In the genomic region with DNA sequence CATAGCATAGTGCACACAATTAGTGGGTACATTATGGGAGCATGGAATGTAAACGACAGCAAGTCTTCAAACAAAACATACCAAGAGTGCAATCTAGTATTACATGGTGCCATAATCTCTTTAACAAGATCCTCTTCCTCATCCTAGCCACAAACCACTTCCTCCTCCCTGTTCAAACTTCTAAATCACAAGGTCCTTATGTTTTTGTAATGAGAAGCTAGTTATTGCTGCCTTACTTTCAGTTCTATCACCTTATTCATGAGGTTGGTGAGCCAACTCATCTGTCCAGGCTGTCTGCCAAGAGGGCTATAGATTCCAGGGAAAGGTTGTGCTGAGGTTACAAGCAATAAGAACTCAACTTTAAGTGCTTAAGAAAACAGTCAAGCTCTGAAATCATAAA, we compare ENCODE assay signal across 8 cellular contexts.
DNase-seq lines count a peak whose midpoint lies in the region; TF ChIP-seq lines count a peak whose summit lies in the region.

No MANE protein-coding gene starts in this region.

- no peaks in the 10 kb centered on the region; the same call in 1 of the 2 replicates for H3F3A ChIP-seq in MM.1S (ENCODE audit: insufficient read depth, low read length)

- no peaks in the 10 kb centered on the region for H3K9me3 ChIP-seq in MM.1S (replicated peaks; ENCODE audit: insufficient read depth, low read length)

- no peak overlapping the region for H3K4me3 Mint-ChIP-seq in activated CD4-positive, alpha-beta T cell treated with anti-CD3 and anti-CD28 coated beads, Interleukin-2, amount 10 ng/mL, durations not matched to agents 7 days and 5 days
- no peak overlapping the region for H3K4me3 Mint-ChIP-seq in nephron

- H3K9me2 ChIP-seq in MM.1S (replicated peaks; ENCODE audit: insufficient read depth, low read length), result no peaks in the 10 kb centered on the region

- H4K20me1 ChIP-seq in MM.1S (ENCODE audit: insufficient read depth, low read length), result no peaks in the 10 kb centered on the region

- TF ChIP-seq CTCF in MM.1S (IDR thresholded peaks at IDR 0.05; ENCODE audit: low read length) (no peak), nephron (IDR thresholded peaks at IDR 0.05; ENCODE audit: unreplicated experiment in 3 of 3) (no peak)

- in situ Hi-C loops in G401 (cut with HindIII; ENCODE audit: low sequenced_read_pairs), result no loop called here

- peaks cover 12% of the 10 kb centered on the region; the same call in 1 of the 2 replicates for H3K4me1 ChIP-seq in MM.1S (ENCODE audit: low read length)

- H3K27me3 Mint-ChIP-seq in activated CD4-positive, alpha-beta T cell treated with anti-CD3 and anti-CD28 coated beads, Interleukin-2, amount 10 ng/mL, durations not matched to agents 7 days and 5 days, result no peaks in the 10 kb centered on the region
- no peaks in the 10 kb centered on the region for H3K27me3 Mint-ChIP-seq in nephron (ENCODE audit: low read depth)

- H3K79me2 ChIP-seq in MM.1S (ENCODE audit: low read length), result no peaks in the 10 kb centered on the region

- H2AFZ ChIP-seq in MM.1S (ENCODE audit: low read length), result no peak overlapping the region

- peak overlapping the region; percentile 80 for H3K27ac Mint-ChIP-seq in activated CD4-positive, alpha-beta T cell treated with anti-CD3 and anti-CD28 coated beads, Interleukin-2, amount 10 ng/mL, durations not matched to agents 7 days and 5 days
- peak overlapping the region; percentile 34 to 88 (median 35) for H3K27ac Mint-ChIP-seq in nephron

- peaks cover 20% of the 10 kb centered on the region for H3K4me1 Mint-ChIP-seq in activated CD4-positive, alpha-beta T cell treated with anti-CD3 and anti-CD28 coated beads, Interleukin-2, amount 10 ng/mL, durations not matched to agents 7 days and 5 days
- peaks cover 54% of the 10 kb centered on the region for H3K4me1 Mint-ChIP-seq in nephron

- peaks cover 12% of the 10 kb centered on the region for H3K36me3 Mint-ChIP-seq in activated CD4-positive, alpha-beta T cell treated with anti-CD3 and anti-CD28 coated beads, Interleukin-2, amount 10 ng/mL, durations not matched to agents 7 days and 5 days (ENCODE audit: low read depth)
- H3K36me3 Mint-ChIP-seq in nephron (ENCODE audit: low read depth), result no peaks in the 10 kb centered on the region

- H3K4me3 ChIP-seq in MM.1S (ENCODE audit: low read length), result no peak overlapping the region

- POLR2A ChIA-PET in activated CD4-positive, alpha-beta T cell treated with anti-CD3 and anti-CD28 coated beads, Interleukin-2, amount 10 ng/mL, durations not matched to agents 7 days and 5 days (lab: Charles Lee), result no interaction called here

- H3K27me3 ChIP-seq in MM.1S (replicated peaks; ENCODE audit: insufficient read depth, low read length), result no peaks in the 10 kb centered on the region

- peak; percentile 62 for DNase-seq in activated CD4-positive, alpha-beta T cell treated with anti-CD3 and anti-CD28 coated beads, Interleukin-2, amount 10 ng/mL, durations not matched to agents 7 days and 5 days
- DNase-seq in activated CD4-positive, alpha-beta T cell treated with anti-CD3 and anti-CD28 coated beads for 1 hour, result no peak
- DNase-seq in MM.1S, result peak; percentile 65
- peak; percentile 94 for DNase-seq in astrocyte of the hippocampus (ENCODE audit: low read depth, low spot score)
- no peak for DNase-seq in NCI-H1417 treated with DMSO at 0.1 percent for 48 hours (lab: John Stamatoyannopoulos, UW)
- no peak for DNase-seq in G401 (ENCODE audit: low spot score)
- DNase-seq in stimulated activated CD4-positive, alpha-beta T cell treated with anti-CD3 and anti-CD28 coated beads, Interleukin-4, amount 100 ng/mL, for 24 hours, result no peak

- H3K9ac ChIP-seq in MM.1S (ENCODE audit: low read length), result no peak overlapping the region

- no peak overlapping the region for H3K4me2 ChIP-seq in MM.1S (ENCODE audit: low read depth, low read length)

- peaks cover 12% of the 10 kb centered on the region for H3K9me3 Mint-ChIP-seq in activated CD4-positive, alpha-beta T cell treated with anti-CD3 and anti-CD28 coated beads, Interleukin-2, amount 10 ng/mL, durations not matched to agents 7 days and 5 days
- H3K9me3 Mint-ChIP-seq in nephron, result no peaks in the 10 kb centered on the region

- H3K27ac ChIP-seq in MM.1S (ENCODE audit: low read length), result no peak overlapping the region

- CTCF ChIA-PET in activated CD4-positive, alpha-beta T cell treated with anti-CD3 and anti-CD28 coated beads, Interleukin-2, amount 10 ng/mL, durations not matched to agents 7 days and 5 days (lab: Charles Lee), result no interaction called here

- H3K36me3 ChIP-seq in MM.1S (replicated peaks; ENCODE audit: insufficient read depth, low read length), result no peaks in the 10 kb centered on the region

Comparison
In these comparisons a context has a peak if more than half of its experiments do, and no peak if none do; other contexts are left out.
1. DNase-seq: peak in activated CD4-positive, alpha-beta T cell treated with anti-CD3 and anti-CD28 coated beads, Interleukin-2, amount 10 ng/mL, durations not matched to agents 7 days and 5 days (single experiment), MM.1S (single experiment) and astrocyte of the hippocampus (single experiment); none in activated CD4-positive, alpha-beta T cell treated with anti-CD3 and anti-CD28 coated beads for 1 hour (single experiment), NCI-H1417 treated with DMSO at 0.1 percent for 48 hours (single experiment), G401 (single experiment) and stimulated activated CD4-positive, alpha-beta T cell treated with anti-CD3 and anti-CD28 coated beads, Interleukin-4, amount 100 ng/mL, for 24 hours (single experiment).